Comparison of ENCODE assay signal across 8 cellular contexts in the genomic region with DNA sequence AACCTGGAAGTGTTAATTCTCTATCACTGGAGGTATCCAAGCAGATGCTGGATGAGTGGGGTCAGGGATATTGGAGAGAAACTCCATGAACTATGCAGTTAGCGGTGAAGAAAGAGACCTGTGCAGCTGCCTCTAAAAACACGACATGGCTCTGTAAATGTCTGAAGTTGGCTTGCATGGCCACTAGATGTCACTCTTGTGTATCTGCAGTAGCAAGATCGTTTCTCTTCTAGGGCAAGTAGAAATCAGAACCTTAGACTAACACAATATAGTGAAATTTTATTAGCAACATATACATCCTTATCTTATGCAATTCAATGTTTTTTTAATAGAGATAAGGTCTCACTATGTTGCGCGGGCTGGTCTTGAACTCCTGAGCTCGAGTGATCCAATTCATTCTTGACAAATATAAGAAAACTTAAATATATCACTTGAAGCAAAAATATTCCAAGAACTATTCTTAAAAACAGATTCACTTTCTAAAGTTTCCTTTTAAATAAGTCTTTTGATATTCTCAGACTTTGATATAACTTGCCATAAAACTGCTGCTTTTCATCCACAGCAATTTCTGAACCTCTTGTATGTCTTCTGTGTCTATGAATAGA. TPM values are rescaled to one million over a fixed set of nuclear protein-coding genes. Genes with fewer than 3 reads are reported as not detected.
DNase-seq lines count a peak whose midpoint lies in the region; ATAC-seq and TF ChIP-seq lines count a peak whose summit lies in the region.

No MANE protein-coding gene starts in this region.

- intact Hi-C loops in right lobe of liver (cut with DNase I) (loop anchor here in 1 of 2 donors (10.0 kb wide), 1 partner anchor 50 kb away; no protein-coding TSS in a partner anchor), posterior vena cava (cut with DNase I) (loop anchor here (5.0 to 10.0 kb wide), 2 partner anchors 60 to 67 kb away; no protein-coding TSS in a partner anchor)

- H3K9me3 ChIP-seq in AG04450 (ENCODE audit: control insufficient read depth, insufficient read depth, low read length) (no peaks in the 10 kb centered on the region), right lobe of liver (no peaks in the 10 kb centered on the region)

- H3K36me3 ChIP-seq in right lobe of liver: no peaks in the 10 kb centered on the region

- CTCF ChIA-PET in AG04450 (lab: Charles Lee): interaction anchor here (0.6 to 4.0 kb wide), 39 partner anchors 8 to 1242 kb away, joined by 3 to 61 read pairs (median 5); a partner anchor contains a TSS

- H3K4me1 ChIP-seq in right lobe of liver: no peaks in the 10 kb centered on the region

- POLR2A ChIA-PET in AG04450 (lab: Yijun Ruan, JAX): no interaction called here

- peak; percentile 91 to 95 (median 94) for ATAC-seq in right lobe of liver

- no peak for TF ChIP-seq POLR2A in right lobe of liver (IDR thresholded peaks at IDR 0.05)

- no peak overlapping the region for H3K27ac ChIP-seq in AG04450 (ENCODE audit: low read depth, low read length)
- no peak overlapping the region for H3K27ac ChIP-seq in coronary artery
- H3K27ac ChIP-seq in right lobe of liver: no peak overlapping the region

- 1% methylated on average over 6 of the region's 6 CpGs for WGBS in right lobe of liver (ENCODE audit: insufficient coverage, low coverage, low lambda C conversion rate, missing lambda C conversion rate)

- peak; percentile 78 for DNase-seq in AG04450 (ENCODE audit: low read depth, low spot score)
- peak; percentile 56 for DNase-seq in NCI-H2029 (lab: John Stamatoyannopoulos, UW)
- DNase-seq in T-helper 22 cell (ENCODE audit: low read depth): peak; percentile 14
- DNase-seq in coronary artery (ENCODE audit: low spot score): no peak
- DNase-seq in right lobe of liver: peak in 1 of 3 donors; percentile 58
- peak in 5 of 6 experiments; percentile 32 to 72 (median 52) for DNase-seq in stimulated activated naive CD4-positive, alpha-beta T cell (lab: John Stamatoyannopoulos, UW)
- DNase-seq in posterior vena cava (ENCODE audit: low spot score): no peak

- TF ChIP-seq CTCF in AG04450 (IDR thresholded peaks at IDR 0.05; ENCODE audit: low read depth, low read length) (peak; percentile 91), GM12873 (IDR thresholded peaks at IDR 0.05; ENCODE audit: insufficient read depth, low read depth, low read length, missing control alignments) (peak; percentile 89), coronary artery (IDR thresholded peaks at IDR 0.05) (peak; percentile 60), right lobe of liver (IDR thresholded peaks at IDR 0.05) (peak; percentile 79 to 87 (median 84))

- H3K4me3 ChIP-seq in AG04450 (ENCODE audit: low read depth, low read length) (no peak overlapping the region), coronary artery (no peak overlapping the region), right lobe of liver (no peak overlapping the region)

- H3K27me3 ChIP-seq in AG04450 (ENCODE audit: control insufficient read depth, insufficient read depth, low read length): no peaks in the 10 kb centered on the region
- no peaks in the 10 kb centered on the region for H3K27me3 ChIP-seq in right lobe of liver

RNA-seq across cellular contexts. Expression of a gene that starts 2.9 kb away (rescaled TPM):
- polyA plus RNA-seq in AG04450 (2011; rRNA removed): 0.46 and 1.1 TPM in 2 replicates
- 1.1 and 3.0 TPM in 2 replicates for polyA minus RNA-seq in AG04450 (2011; rRNA and poly(A)+ RNA removed)
- total RNA-seq in right lobe of liver (not detected), posterior vena cava (not detected)

RNA-seq across cellular contexts. Expression of a gene that starts 45.8 kb away (rescaled TPM):
- polyA plus RNA-seq in AG04450 (2011; rRNA removed): 0.17 and 0.27 TPM in 2 replicates
- 0.35 and 0.41 TPM in 2 replicates for polyA minus RNA-seq in AG04450 (2011; rRNA and poly(A)+ RNA removed)
- 1 to 10 TPM in 1 of 6 experiments, under 1 TPM in 5; 0.37 to 1.4 (median 0.84) TPM for total RNA-seq in right lobe of liver
- 1 to 10 TPM; 2.5 to 4.0 TPM for total RNA-seq in posterior vena cava

RNA-seq across cellular contexts. Expression of a gene that starts 49.0 kb away (rescaled TPM):
- 2.7 and 3.0 TPM in 2 replicates for polyA plus RNA-seq in AG04450 (2011; rRNA removed)
- 1.3 and 2.8 TPM in 2 replicates for polyA minus RNA-seq in AG04450 (2011; rRNA and poly(A)+ RNA removed)
- total RNA-seq in right lobe of liver: 1 to 10 TPM in 3 of 6 experiments, under 1 TPM in 3; 0.40 to 1.4 (median 0.98) TPM
- 10 to 100 TPM in 1 of 2 donors, 1 to 10 TPM in 1; 4.8 to 20.1 TPM for total RNA-seq in posterior vena cava

Comparison
In these comparisons a context has a peak if more than half of its experiments do, and no peak if none do; other contexts are left out.
1. DNase-seq: peak in AG04450 (single experiment), NCI-H2029 (single experiment), T-helper 22 cell (single experiment) and stimulated activated naive CD4-positive, alpha-beta T cell (5 of 6); none in coronary artery (single experiment) and posterior vena cava (single experiment).
2. Peak in every context shown above with its lines, with median percentiles within 50 percentile points of each other: CTCF ChIP-seq.